8 cellular contexts compared by ENCODE assay signal in genomic region chr2:190760353-190761150, GRCh38.
A peak's percentile ranks its signal among the peaks of the same experiment; 100 is the strongest.
DNase-seq lines count a peak whose midpoint lies in the region; ATAC-seq, FAIRE-seq and TF ChIP-seq lines count a peak whose summit lies in the region.
"Not testable (repeated sequence)": the region's sequence is repeated elsewhere in the genome, so short reads cannot be mapped to it uniquely, and the experiment has no call there.

No MANE protein-coding gene starts in this region.

- not testable (repeated sequence) for TF ChIP-seq POLR2A in H1 (IDR thresholded peaks at IDR 0.05; ENCODE audit: control extremely low read depth in 1 of 2, low read depth in 2 of 2, low read length in 2 of 2); sigmoid colon (IDR thresholded peaks at IDR 0.05)

- H2BK15ac ChIP-seq in H1 (ENCODE audit: low read length): not testable (repeated sequence)

- H2AK5ac ChIP-seq in H1 (ENCODE audit: low read depth, low read length): not testable (repeated sequence)

- not testable (repeated sequence) for H3K4ac ChIP-seq in H1 (replicated peaks; ENCODE audit: insufficient read length, low read depth, low read length)

- not testable (repeated sequence) for H3K14ac ChIP-seq in H1 (ENCODE audit: insufficient read length)

- not testable (repeated sequence) for H3K4me2 ChIP-seq in H1 (ENCODE audit: insufficient read depth in 1 of 2, low read depth in 2 of 2, low read length in 2 of 2)

- TF ChIP-seq CTCF in CD8-positive, alpha-beta T cell (IDR thresholded peaks at IDR 0.05); H1 (IDR thresholded peaks at IDR 0.05; ENCODE audit: control extremely low read depth in 1 of 3, insufficient read depth in 1 of 3, low read depth in 1 of 3, low read length in 3 of 3); lower lobe of right lung (IDR thresholded peaks at IDR 0.05); sigmoid colon (IDR thresholded peaks at IDR 0.05); upper lobe of right lung (IDR thresholded peaks at IDR 0.05): not testable (repeated sequence)

- H3K27me3 Mint-ChIP-seq in CD8-positive, alpha-beta T cell (ENCODE audit: low read depth); activated CD4-positive, alpha-beta T cell treated with anti-CD3 and anti-CD28 coated beads, Interleukin-2, amount 10 ng/mL, durations not matched to agents 24 days and 14 days; activated naive CD8-positive, alpha-beta T cell treated with anti-CD3 and anti-CD28 coated beads for 36 hours: not testable (repeated sequence)

- POLR2A ChIA-PET in CD8-positive, alpha-beta T cell (lab: Charles Lee); H1 (lab: Charles Lee; ENCODE audit: partially characterized antibody): not testable (repeated sequence)

- H3K79me1 ChIP-seq in H1 (ENCODE audit: low read depth, low read length): not testable (repeated sequence)

- H3K4me3 ChIP-seq in CD8-positive, alpha-beta T cell (ENCODE audit: low read depth, low read length); H1 (ENCODE audit: extremely low read depth in 1 of 4, insufficient read depth in 2 of 4, low read depth in 3 of 4, low read length in 4 of 4): not testable (repeated sequence)
- H3K4me3 ChIP-seq in lower lobe of right lung (peak overlapping the region; percentile 33), sigmoid colon (peak overlapping the region in 3 of 4 donors; percentile 34 to 47 (median 40)), upper lobe of right lung (peak overlapping the region; percentile 22)

- intact Hi-C loops in CD8-positive, alpha-beta T cell (cut with DNase I, micrococcal nuclease); activated CD4-positive, alpha-beta T cell treated with anti-CD3 and anti-CD28 coated beads, Interleukin-2, amount 10 ng/mL, durations not matched to agents 24 days and 14 days (cut with micrococcal nuclease); lower lobe of right lung (cut with DNase I); sigmoid colon (cut with DNase I); upper lobe of right lung (cut with DNase I): not testable (repeated sequence)

- H2BK120ac ChIP-seq in H1 (replicated peaks; ENCODE audit: low read depth, low read length): not testable (repeated sequence)

- H2BK12ac ChIP-seq in H1 (ENCODE audit: low read depth, low read length): not testable (repeated sequence)

- WGBS in H1 (ENCODE audit: extremely low coverage in 1 of 2, insufficient coverage in 1 of 2, insufficient read length in 1 of 2, insufficient replicate concordance in 2 of 2, low coverage in 1 of 2, low lambda C conversion rate in 2 of 2, missing lambda C conversion rate in 1 of 2), 2 experiments: 94% methylated on average over 27 of the region's 30 CpGs; no CpG with 5 or more reads in 1 of the 2 experiments
- 75 to 90% methylated on average over 30 of the region's 30 CpGs for WGBS in sigmoid colon, 2 donors

- not testable (repeated sequence) for H3K9ac ChIP-seq in H1 (replicated peaks in 1 of 4; ENCODE audit: extremely low read depth in 1 of 4, low read depth in 3 of 4, low read length in 3 of 4)

- H3K36me3 ChIP-seq in CD8-positive, alpha-beta T cell (ENCODE audit: insufficient read depth, low read length); H1 (ENCODE audit: control insufficient read depth in 2 of 4, insufficient read depth in 4 of 4, low read length in 3 of 4); lower lobe of right lung; sigmoid colon; upper lobe of right lung: not testable (repeated sequence)

- H3K9me3 ChIP-seq in CD8-positive, alpha-beta T cell (ENCODE audit: low read length); H1 (ENCODE audit: insufficient read depth in 2 of 2, low read depth in 1 of 2, low read length in 1 of 2); lower lobe of right lung; sigmoid colon; upper lobe of right lung: not testable (repeated sequence)

- H3K27ac Mint-ChIP-seq in CD8-positive, alpha-beta T cell; activated naive CD8-positive, alpha-beta T cell treated with anti-CD3 and anti-CD28 coated beads for 36 hours: not testable (repeated sequence)
- H3K27ac Mint-ChIP-seq in activated CD4-positive, alpha-beta T cell treated with anti-CD3 and anti-CD28 coated beads, Interleukin-2, amount 10 ng/mL, durations not matched to agents 24 days and 14 days: peak overlapping the region; percentile 62

- not testable (repeated sequence) for H3K27ac ChIP-seq in CD8-positive, alpha-beta T cell (ENCODE audit: low read depth, low read length); H1 (ENCODE audit: low read depth, low read length); lower lobe of right lung; sigmoid colon; upper lobe of right lung

- not testable (repeated sequence) for H4K20me1 ChIP-seq in H1 (replicated peaks in 1 of 2; ENCODE audit: control insufficient read depth in 1 of 2, insufficient read depth in 2 of 2, low read length in 2 of 2)

- not testable (repeated sequence) for H3K79me2 ChIP-seq in H1 (ENCODE audit: control insufficient read depth in 1 of 2, insufficient read depth in 2 of 2, low read length in 2 of 2)

- not testable (repeated sequence) for TF ChIP-seq RAD21 in H1 (IDR thresholded peaks at IDR 0.05 in 1 of 2, conservative IDR thresholded peaks at IDR 0.05 in 1 of 2; ENCODE audit: low read depth in 2 of 2, low read length in 2 of 2)

- H3K9me3 Mint-ChIP-seq in CD8-positive, alpha-beta T cell; activated CD4-positive, alpha-beta T cell treated with anti-CD3 and anti-CD28 coated beads, Interleukin-2, amount 10 ng/mL, durations not matched to agents 24 days and 14 days; activated naive CD8-positive, alpha-beta T cell treated with anti-CD3 and anti-CD28 coated beads for 36 hours: not testable (repeated sequence)

- H4K8ac ChIP-seq in H1 (ENCODE audit: extremely low read depth, insufficient read depth, low read length): not testable (repeated sequence)

- not testable (repeated sequence) for FAIRE-seq in H1 (lab: Jason Lieb, UNC)

- CTCF ChIA-PET in CD8-positive, alpha-beta T cell (lab: Charles Lee): interaction anchor here (1.4 kb wide), 1 partner anchor 20 kb away, joined by 3 read pairs; no protein-coding TSS in a partner anchor
- CTCF ChIA-PET in H1 (lab: Charles Lee; ENCODE audit: partially characterized antibody): not testable (repeated sequence)

- H2BK5ac ChIP-seq in H1 (ENCODE audit: low read depth, low read length): not testable (repeated sequence)

- not testable (repeated sequence) for TF ChIP-seq EP300 in H1 (IDR thresholded peaks at IDR 0.05; ENCODE audit: borderline replicate concordance in 1 of 2, low read depth in 2 of 2, low read length in 2 of 2); sigmoid colon (IDR thresholded peaks at IDR 0.05)

- not testable (repeated sequence) for H3K4me1 ChIP-seq in CD8-positive, alpha-beta T cell (ENCODE audit: insufficient read depth, low read length); H1 (replicated peaks in 1 of 4; ENCODE audit: control insufficient read depth in 3 of 4, insufficient read depth in 4 of 4, low read length in 3 of 4); lower lobe of right lung; upper lobe of right lung
- H3K4me1 ChIP-seq in sigmoid colon: peaks cover 0 to 19% (median 11%) of the 10 kb centered on the region in 4 donors

- not testable (repeated sequence) for H3K23me2 ChIP-seq in H1 (ENCODE audit: low read depth, low read length)

- H4K5ac ChIP-seq in H1 (ENCODE audit: insufficient read length, low read depth, low read length): not testable (repeated sequence)

- H3K56ac ChIP-seq in H1 (replicated peaks; ENCODE audit: insufficient read length, low read depth, low read length): not testable (repeated sequence)

- H3K4me1 Mint-ChIP-seq in CD8-positive, alpha-beta T cell (ENCODE audit: low read depth): not testable (repeated sequence)
- H3K4me1 Mint-ChIP-seq in activated CD4-positive, alpha-beta T cell treated with anti-CD3 and anti-CD28 coated beads, Interleukin-2, amount 10 ng/mL, durations not matched to agents 24 days and 14 days: peaks cover 40% of the 10 kb centered on the region
- H3K4me1 Mint-ChIP-seq in activated naive CD8-positive, alpha-beta T cell treated with anti-CD3 and anti-CD28 coated beads for 36 hours: peaks cover 36% of the 10 kb centered on the region

- H2AFZ ChIP-seq in H1 (ENCODE audit: low read length): peak overlapping the region; percentile 76; the same call in 1 of the 2 replicates

- DNase-seq in CD8-positive, alpha-beta T cell; activated naive CD8-positive, alpha-beta T cell treated with anti-CD3 and anti-CD28 coated beads for 36 hours; H1 (ENCODE audit: low read depth in 1 of 2, low spot score in 2 of 2); lower lobe of right lung; sigmoid colon: not testable (repeated sequence)
- DNase-seq in MV-4-11 (lab: John Stamatoyannopoulos, UW) (peak; percentile 52), upper lobe of right lung (peak; percentile 51)
- DNase-seq in activated CD4-positive, alpha-beta T cell treated with anti-CD3 and anti-CD28 coated beads, Interleukin-2, amount 10 ng/mL, durations not matched to agents 24 days and 14 days: peak; percentile 55

- not testable (repeated sequence) for H3K23ac ChIP-seq in H1 (ENCODE audit: insufficient read length)

- H3K4me3 Mint-ChIP-seq in CD8-positive, alpha-beta T cell: peak overlapping the region; percentile 68
- H3K4me3 Mint-ChIP-seq in activated CD4-positive, alpha-beta T cell treated with anti-CD3 and anti-CD28 coated beads, Interleukin-2, amount 10 ng/mL, durations not matched to agents 24 days and 14 days: peak overlapping the region; percentile 48
- peak overlapping the region; percentile 53 for H3K4me3 Mint-ChIP-seq in activated naive CD8-positive, alpha-beta T cell treated with anti-CD3 and anti-CD28 coated beads for 36 hours

- not testable (repeated sequence) for H2BK20ac ChIP-seq in H1 (ENCODE audit: low read length)

- not testable (repeated sequence) for H3K27me3 ChIP-seq in CD8-positive, alpha-beta T cell (ENCODE audit: insufficient read depth, low read length); H1 (replicated peaks in 1 of 4; ENCODE audit: control insufficient read depth in 3 of 4, extremely low read depth in 1 of 4, insufficient read depth in 3 of 4, low read length in 3 of 4); lower lobe of right lung (ENCODE audit: low read depth); sigmoid colon; upper lobe of right lung

- not testable (repeated sequence) for H4K91ac ChIP-seq in H1 (replicated peaks; ENCODE audit: insufficient read length, low read length)

- ATAC-seq in CD8-positive, alpha-beta T cell; lower lobe of right lung; upper lobe of right lung: not testable (repeated sequence)

- H3K18ac ChIP-seq in H1 (ENCODE audit: extremely low read depth, low read length): not testable (repeated sequence)

- H3K36me3 Mint-ChIP-seq in CD8-positive, alpha-beta T cell; activated CD4-positive, alpha-beta T cell treated with anti-CD3 and anti-CD28 coated beads, Interleukin-2, amount 10 ng/mL, durations not matched to agents 24 days and 14 days (ENCODE audit: low read depth); activated naive CD8-positive, alpha-beta T cell treated with anti-CD3 and anti-CD28 coated beads for 36 hours: not testable (repeated sequence)
